ENCODE assay signal across 9 cellular contexts in genomic region chr1:115189814-115190541, GRCh38.
DNase-seq lines count a peak whose midpoint lies in the region; ATAC-seq and TF ChIP-seq lines count a peak whose summit lies in the region.
"Had no signal": no experiment of that assay in that cellular context is flagged by ENCODE, and none has a peak within 500 bp of the region (broad histone marks: within the 10 kb centered on the region; RNA-seq: fewer than 3 reads in every experiment).

No MANE protein-coding gene starts in this region.

- H3K36me3 ChIP-seq in vagina: no peaks in the 10 kb centered on the region

- TF ChIP-seq CTCF in astrocyte of the spinal cord (IDR thresholded peaks at IDR 0.05; ENCODE audit: low read depth, low read length) (no peak), vagina (IDR thresholded peaks at IDR 0.05) (no peak)

- no peak for TF ChIP-seq POLR2A in vagina (IDR thresholded peaks at IDR 0.05)

- no peaks in the 10 kb centered on the region for H3K9me3 ChIP-seq in vagina

- intact Hi-C loops in vagina (cut with DNase I): loop anchor here (10.0 kb wide), 1 partner anchor 95 kb away; no protein-coding TSS in a partner anchor

- no peaks in the 10 kb centered on the region for H3K9me3 Mint-ChIP-seq in stimulated activated memory B cell treated with anti-CD40 and anti-IgM and Interleukin-4, amounts not matched to agents 10 μg/mL and 1 μg/mL and 100 μg/mL, for 72 hours

- peaks cover 20% of the 10 kb centered on the region for H3K27me3 Mint-ChIP-seq in stimulated activated memory B cell treated with anti-CD40 and anti-IgM and Interleukin-4, amounts not matched to agents 10 μg/mL and 1 μg/mL and 100 μg/mL, for 72 hours

- peaks cover 20% of the 10 kb centered on the region for H3K4me1 ChIP-seq in vagina

- H3K4me3 ChIP-seq in astrocyte of the spinal cord (ENCODE audit: low read depth, low read length): no peak overlapping the region
- H3K4me3 ChIP-seq in vagina: no peak overlapping the region

- H3K4me1 Mint-ChIP-seq in stimulated activated memory B cell treated with anti-CD40 and anti-IgM and Interleukin-4, amounts not matched to agents 10 μg/mL and 1 μg/mL and 100 μg/mL, for 72 hours: peaks cover 3% of the 10 kb centered on the region

- H3K27ac ChIP-seq in vagina: peak overlapping the region; percentile 41

- in situ Hi-C loops in astrocyte of the spinal cord (cut with HindIII; ENCODE audit: low sequenced_read_pairs): no loop called here

- H3K27me3 ChIP-seq in vagina: no peaks in the 10 kb centered on the region

- H3K27ac Mint-ChIP-seq in stimulated activated memory B cell treated with anti-CD40 and anti-IgM and Interleukin-4, amounts not matched to agents 10 μg/mL and 1 μg/mL and 100 μg/mL, for 72 hours: no peak overlapping the region

- ATAC-seq in stimulated activated memory B cell treated with anti-CD40 and anti-IgM and Interleukin-4, amounts not matched to agents 10 μg/mL and 1 μg/mL and 100 μg/mL, for 72 hours: no peak

- peak; percentile 7 to 24 for DNase-seq in SHP77 (lab: John Stamatoyannopoulos, UW)
- no peak for DNase-seq in SHP77 treated with DMSO at 0.1 percent for 48 hours (lab: John Stamatoyannopoulos, UW)
- peak; percentile 91 for DNase-seq in astrocyte of the spinal cord (ENCODE audit: low read depth, low spot score)
- DNase-seq in iris pigment epithelial cell (ENCODE audit: low read depth): peak; percentile 84
- no peak for DNase-seq in vagina (ENCODE audit: extremely low spot score in 2 of 2)
- no peak for DNase-seq in stimulated activated CD4-positive, alpha-beta T cell treated with anti-CD3 and anti-CD28 coated beads, Interleukin-4, amount 100 ng/mL, for 1 hour
- no peak for DNase-seq in hippocampal formation (lab: John Stamatoyannopoulos, UW)
- DNase-seq: stimulated activated CD8-positive, alpha-beta memory T cell treated with anti-CD3 and anti-CD28 coated beads, Interleukin-4, amount 100 ng/mL, for 48 hours had no signal

- H3K4me3 Mint-ChIP-seq in stimulated activated memory B cell treated with anti-CD40 and anti-IgM and Interleukin-4, amounts not matched to agents 10 μg/mL and 1 μg/mL and 100 μg/mL, for 72 hours: no peak overlapping the region

- H3K36me3 Mint-ChIP-seq in stimulated activated memory B cell treated with anti-CD40 and anti-IgM and Interleukin-4, amounts not matched to agents 10 μg/mL and 1 μg/mL and 100 μg/mL, for 72 hours: no peaks in the 10 kb centered on the region

Comparison
In these comparisons a context has a peak if more than half of its experiments do, and no peak if none do; other contexts are left out.
1. DNase-seq: peak in SHP77 (2 of 2), astrocyte of the spinal cord (single experiment) and iris pigment epithelial cell (single experiment); none in SHP77 treated with DMSO at 0.1 percent for 48 hours (single experiment), vagina (0 of 2), stimulated activated CD4-positive, alpha-beta T cell treated with anti-CD3 and anti-CD28 coated beads, Interleukin-4, amount 100 ng/mL, for 1 hour (single experiment) and hippocampal formation (0 of 2).